In the genomic region with DNA sequence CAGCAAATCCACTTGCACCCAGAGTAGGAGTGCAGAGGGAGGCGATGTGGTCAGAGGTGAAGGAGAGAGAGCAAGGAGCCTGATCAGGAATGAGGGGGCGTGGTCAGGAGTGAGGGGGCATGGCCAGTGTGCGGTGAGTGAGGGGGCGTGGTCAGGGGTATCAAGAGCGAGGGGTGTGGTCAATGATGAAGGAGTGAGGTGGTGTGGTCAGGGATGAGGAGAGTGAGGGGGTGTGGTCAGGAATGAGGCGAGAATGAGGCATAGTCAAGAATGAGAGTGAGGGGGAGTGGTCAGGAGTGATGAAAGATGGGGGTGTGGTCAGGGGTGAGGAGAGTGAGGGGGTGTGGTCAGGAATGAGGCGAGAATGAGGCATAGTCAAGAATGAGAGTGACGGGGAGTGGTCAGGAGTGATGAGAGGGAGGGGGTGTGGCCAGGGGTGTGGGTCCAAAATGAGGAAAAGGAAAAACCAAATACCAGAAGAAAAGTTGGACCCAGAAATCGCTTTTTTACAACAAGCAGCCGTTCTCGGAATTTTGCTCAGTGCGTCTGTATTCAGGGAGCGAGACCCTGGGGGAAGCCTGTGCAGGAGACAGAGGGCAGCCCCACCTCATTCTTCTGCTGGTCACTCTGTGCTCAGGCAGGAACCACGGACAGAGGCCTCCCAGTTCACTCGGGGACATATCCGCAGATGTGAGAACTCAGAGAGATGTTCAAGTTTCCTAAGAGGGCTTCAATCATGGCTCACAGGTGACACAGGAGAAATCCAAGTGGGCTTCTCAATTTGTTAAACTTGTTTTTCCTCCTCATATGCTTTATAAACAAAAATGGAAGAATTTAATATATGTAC, we compare ENCODE assay signal across 8 cellular contexts. TPM values are rescaled to one million over a fixed set of nuclear protein-coding genes. Genes with fewer than 3 reads are reported as not detected.
DNase-seq lines count a peak whose midpoint lies in the region; ATAC-seq and TF ChIP-seq lines count a peak whose summit lies in the region.

No MANE protein-coding gene starts in this region.

- H3K9me3 ChIP-seq in left lung: no peaks in the 10 kb centered on the region

- H3K36me3 ChIP-seq in left lung: no peaks in the 10 kb centered on the region

- no peaks in the 10 kb centered on the region for H3K4me1 ChIP-seq in left lung

- intact Hi-C loops in left lung (cut with DNase I): no loop called here

- peaks cover 0 to 7% of the 10 kb centered on the region in 2 donors for H3K27me3 ChIP-seq in left lung

- H3K27ac ChIP-seq in left lung: peak overlapping the region; percentile 41 to 48

- in situ Hi-C loops in astrocyte of the spinal cord (cut with HindIII; ENCODE audit: low sequenced_read_pairs): no loop called here

- DNase-seq in AG08396 (ENCODE audit: low spot score): peak; percentile 16
- peak; percentile 19 for DNase-seq in HT-29 (ENCODE audit: low spot score)
- peak; percentile 5 for DNase-seq in astrocyte of the spinal cord (ENCODE audit: low read depth, low spot score)
- peak; percentile 79 to 84 for DNase-seq in left lung
- DNase-seq in stimulated activated naive CD4-positive, alpha-beta T cell (lab: John Stamatoyannopoulos, UW): no peak
- DNase-seq in NCI-H69 (lab: John Stamatoyannopoulos, UW): no peak

- no peak for TF ChIP-seq CTCF in astrocyte of the spinal cord (IDR thresholded peaks at IDR 0.05; ENCODE audit: low read depth, low read length)
- TF ChIP-seq CTCF in left lung (IDR thresholded peaks at IDR 0.05): no peak

- peak; percentile 91 for ATAC-seq in left lung
- no peak; the same call in 1 of the 3 replicates for ATAC-seq in SK-N-SH treated with all-trans-retinoic acid at 6 μM for 48 hours
- ATAC-seq in GM21381 (IDR thresholded peaks at IDR 0.05; ENCODE audit: unreplicated experiment): no peak

- H3K4me3 ChIP-seq in astrocyte of the spinal cord (ENCODE audit: low read depth, low read length): no peak overlapping the region
- H3K4me3 ChIP-seq in left lung: peak overlapping the region in 1 of 2 donors; percentile 17

TF ChIP-seq in SK-N-SH treated with all-trans-retinoic acid at 6 μM for 48 hours, 23 proteins besides CTCF, POLR2A, EP300 and RAD21:
- TF ChIP-seq ZNF70 (CRISPR knock-in tag; IDR thresholded peaks at IDR 0.05) (no peak), ZNF565 (CRISPR knock-in tag; conservative IDR thresholded peaks at IDR 0.05; ENCODE audit: low read depth) (no peak), TOX (CRISPR knock-in tag; IDR thresholded peaks at IDR 0.05; ENCODE audit: borderline replicate concordance) (no peak), ZFP30 (CRISPR knock-in tag; IDR thresholded peaks at IDR 0.05) (no peak), BACH2 (CRISPR knock-in tag; IDR thresholded peaks at IDR 0.05; ENCODE audit: borderline replicate concordance) (no peak), CSDC2 (CRISPR knock-in tag; IDR thresholded peaks at IDR 0.05) (no peak), ZNF8 (CRISPR knock-in tag; IDR thresholded peaks at IDR 0.05) (no peak), ZC3H10 (CRISPR knock-in tag; IDR thresholded peaks at IDR 0.05) (no peak), ISL1 (CRISPR knock-in tag; IDR thresholded peaks at IDR 0.05) (no peak), GLIS3 (CRISPR knock-in tag; IDR thresholded peaks at IDR 0.05) (no peak), ZFP3 (CRISPR knock-in tag; IDR thresholded peaks at IDR 0.05) (no peak), SNAI2 (CRISPR knock-in tag; IDR thresholded peaks at IDR 0.05) (no peak), OSR1 (CRISPR knock-in tag; IDR thresholded peaks at IDR 0.05) (no peak), ESRRG (CRISPR knock-in tag; IDR thresholded peaks at IDR 0.05) (no peak), TCF4 (CRISPR knock-in tag; IDR thresholded peaks at IDR 0.05; ENCODE audit: borderline replicate concordance) (no peak)
- TF ChIP-seq, protein P1, sequence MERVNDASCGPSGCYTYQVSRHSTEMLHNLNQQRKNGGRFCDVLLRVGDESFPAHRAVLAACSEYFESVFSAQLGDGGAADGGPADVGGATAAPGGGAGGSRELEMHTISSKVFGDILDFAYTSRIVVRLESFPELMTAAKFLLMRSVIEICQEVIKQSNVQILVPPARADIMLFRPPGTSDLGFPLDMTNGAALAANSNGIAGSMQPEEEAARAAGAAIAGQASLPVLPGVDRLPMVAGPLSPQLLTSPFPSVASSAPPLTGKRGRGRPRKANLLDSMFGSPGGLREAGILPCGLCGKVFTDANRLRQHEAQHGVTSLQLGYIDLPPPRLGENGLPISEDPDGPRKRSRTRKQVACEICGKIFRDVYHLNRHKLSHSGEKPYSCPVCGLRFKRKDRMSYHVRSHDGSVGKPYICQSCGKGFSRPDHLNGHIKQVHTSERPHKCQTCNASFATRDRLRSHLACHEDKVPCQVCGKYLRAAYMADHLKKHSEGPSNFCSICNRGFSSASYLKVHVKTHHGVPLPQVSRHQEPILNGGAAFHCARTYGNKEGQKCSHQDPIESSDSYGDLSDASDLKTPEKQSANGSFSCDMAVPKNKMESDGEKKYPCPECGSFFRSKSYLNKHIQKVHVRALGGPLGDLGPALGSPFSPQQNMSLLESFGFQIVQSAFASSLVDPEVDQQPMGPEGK (CRISPR knock-in tag; IDR thresholded peaks at IDR 0.05; ENCODE audit: borderline replicate concordance): no peak
- TF ChIP-seq, protein P2, sequence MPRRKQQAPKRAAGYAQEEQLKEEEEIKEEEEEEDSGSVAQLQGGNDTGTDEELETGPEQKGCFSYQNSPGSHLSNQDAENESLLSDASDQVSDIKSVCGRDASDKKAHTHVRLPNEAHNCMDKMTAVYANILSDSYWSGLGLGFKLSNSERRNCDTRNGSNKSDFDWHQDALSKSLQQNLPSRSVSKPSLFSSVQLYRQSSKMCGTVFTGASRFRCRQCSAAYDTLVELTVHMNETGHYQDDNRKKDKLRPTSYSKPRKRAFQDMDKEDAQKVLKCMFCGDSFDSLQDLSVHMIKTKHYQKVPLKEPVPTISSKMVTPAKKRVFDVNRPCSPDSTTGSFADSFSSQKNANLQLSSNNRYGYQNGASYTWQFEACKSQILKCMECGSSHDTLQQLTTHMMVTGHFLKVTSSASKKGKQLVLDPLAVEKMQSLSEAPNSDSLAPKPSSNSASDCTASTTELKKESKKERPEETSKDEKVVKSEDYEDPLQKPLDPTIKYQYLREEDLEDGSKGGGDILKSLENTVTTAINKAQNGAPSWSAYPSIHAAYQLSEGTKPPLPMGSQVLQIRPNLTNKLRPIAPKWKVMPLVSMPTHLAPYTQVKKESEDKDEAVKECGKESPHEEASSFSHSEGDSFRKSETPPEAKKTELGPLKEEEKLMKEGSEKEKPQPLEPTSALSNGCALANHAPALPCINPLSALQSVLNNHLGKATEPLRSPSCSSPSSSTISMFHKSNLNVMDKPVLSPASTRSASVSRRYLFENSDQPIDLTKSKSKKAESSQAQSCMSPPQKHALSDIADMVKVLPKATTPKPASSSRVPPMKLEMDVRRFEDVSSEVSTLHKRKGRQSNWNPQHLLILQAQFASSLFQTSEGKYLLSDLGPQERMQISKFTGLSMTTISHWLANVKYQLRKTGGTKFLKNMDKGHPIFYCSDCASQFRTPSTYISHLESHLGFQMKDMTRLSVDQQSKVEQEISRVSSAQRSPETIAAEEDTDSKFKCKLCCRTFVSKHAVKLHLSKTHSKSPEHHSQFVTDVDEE (CRISPR knock-in tag; IDR thresholded peaks at IDR 0.05): no peak
- TF ChIP-seq, protein P3, sequence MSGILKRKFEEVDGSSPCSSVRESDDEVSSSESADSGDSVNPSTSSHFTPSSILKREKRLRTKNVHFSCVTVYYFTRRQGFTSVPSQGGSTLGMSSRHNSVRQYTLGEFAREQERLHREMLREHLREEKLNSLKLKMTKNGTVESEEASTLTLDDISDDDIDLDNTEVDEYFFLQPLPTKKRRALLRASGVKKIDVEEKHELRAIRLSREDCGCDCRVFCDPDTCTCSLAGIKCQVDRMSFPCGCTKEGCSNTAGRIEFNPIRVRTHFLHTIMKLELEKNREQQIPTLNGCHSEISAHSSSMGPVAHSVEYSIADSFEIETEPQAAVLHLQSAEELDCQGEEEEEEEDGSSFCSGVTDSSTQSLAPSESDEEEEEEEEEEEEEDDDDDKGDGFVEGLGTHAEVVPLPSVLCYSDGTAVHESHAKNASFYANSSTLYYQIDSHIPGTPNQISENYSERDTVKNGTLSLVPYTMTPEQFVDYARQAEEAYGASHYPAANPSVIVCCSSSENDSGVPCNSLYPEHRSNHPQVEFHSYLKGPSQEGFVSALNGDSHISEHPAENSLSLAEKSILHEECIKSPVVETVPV (CRISPR knock-in tag; IDR thresholded peaks at IDR 0.05): no peak
- TF ChIP-seq, protein P4, sequence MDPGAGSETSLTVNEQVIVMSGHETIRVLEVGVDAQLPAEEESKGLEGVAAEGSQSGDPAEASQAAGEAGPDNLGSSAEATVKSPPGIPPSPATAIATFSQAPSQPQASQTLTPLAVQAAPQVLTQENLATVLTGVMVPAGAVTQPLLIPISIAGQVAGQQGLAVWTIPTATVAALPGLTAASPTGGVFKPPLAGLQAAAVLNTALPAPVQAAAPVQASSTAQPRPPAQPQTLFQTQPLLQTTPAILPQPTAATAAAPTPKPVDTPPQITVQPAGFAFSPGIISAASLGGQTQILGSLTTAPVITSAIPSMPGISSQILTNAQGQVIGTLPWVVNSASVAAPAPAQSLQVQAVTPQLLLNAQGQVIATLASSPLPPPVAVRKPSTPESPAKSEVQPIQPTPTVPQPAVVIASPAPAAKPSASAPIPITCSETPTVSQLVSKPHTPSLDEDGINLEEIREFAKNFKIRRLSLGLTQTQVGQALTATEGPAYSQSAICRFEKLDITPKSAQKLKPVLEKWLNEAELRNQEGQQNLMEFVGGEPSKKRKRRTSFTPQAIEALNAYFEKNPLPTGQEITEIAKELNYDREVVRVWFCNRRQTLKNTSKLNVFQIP (CRISPR knock-in tag; IDR thresholded peaks at IDR 0.05; ENCODE audit: borderline replicate concordance, low read depth): no peak
- TF ChIP-seq, protein P5, sequence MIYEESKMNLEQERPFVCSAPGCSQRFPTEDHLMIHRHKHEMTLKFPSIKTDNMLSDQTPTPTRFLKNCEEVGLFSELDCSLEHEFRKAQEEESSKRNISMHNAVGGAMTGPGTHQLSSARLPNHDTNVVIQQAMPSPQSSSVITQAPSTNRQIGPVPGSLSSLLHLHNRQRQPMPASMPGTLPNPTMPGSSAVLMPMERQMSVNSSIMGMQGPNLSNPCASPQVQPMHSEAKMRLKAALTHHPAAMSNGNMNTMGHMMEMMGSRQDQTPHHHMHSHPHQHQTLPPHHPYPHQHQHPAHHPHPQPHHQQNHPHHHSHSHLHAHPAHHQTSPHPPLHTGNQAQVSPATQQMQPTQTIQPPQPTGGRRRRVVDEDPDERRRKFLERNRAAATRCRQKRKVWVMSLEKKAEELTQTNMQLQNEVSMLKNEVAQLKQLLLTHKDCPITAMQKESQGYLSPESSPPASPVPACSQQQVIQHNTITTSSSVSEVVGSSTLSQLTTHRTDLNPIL (CRISPR knock-in tag; IDR thresholded peaks at IDR 0.05; ENCODE audit: low read depth): no peak

RNA-seq across cellular contexts. Expression of a gene that starts 47.5 kb away (rescaled TPM):
- not detected in 2 replicates for total RNA-seq in HT-29 (2014; rRNA removed; shearing (Covaris generic))
- not detected for total RNA-seq in left lung

Comparison
In these comparisons a context has a peak if more than half of its experiments do, and no peak if none do; other contexts are left out.
1. DNase-seq: peak in AG08396 (single experiment), HT-29 (single experiment), astrocyte of the spinal cord (single experiment) and left lung (2 of 2); none in stimulated activated naive CD4-positive, alpha-beta T cell (0 of 6) and NCI-H69 (single experiment).